In genomic region chr5:152170350-152170749, GRCh38 we compare ENCODE assay signal across 23 cellular contexts.
A peak's percentile ranks its signal among the peaks of the same experiment; 100 is the strongest.
DNase-seq lines count a peak whose midpoint lies in the region; ATAC-seq and TF ChIP-seq lines count a peak whose summit lies in the region.
"Had no signal": no experiment of that assay in that cellular context is flagged by ENCODE, and none has a peak within 500 bp of the region (broad histone marks: within the 10 kb centered on the region; RNA-seq: fewer than 3 reads in every experiment).

No MANE protein-coding gene starts in this region.

- no peak overlapping the region for H3K27ac Mint-ChIP-seq in WTC11
- H3K27ac Mint-ChIP-seq: activated CD8-positive, alpha-beta T cell treated with anti-CD3 and anti-CD28 coated beads for 36 hours; activated naive CD4-positive, alpha-beta T cell treated with anti-CD3 and anti-CD28 coated beads, Interleukin-2, amount 50 U/mL, for 24 hours; activated T-cell treated with anti-CD3 and anti-CD28 coated beads, Interleukin-2, amount 50 U/mL, for 24 hours; CD14-positive monocyte; natural killer cell had no signal

- H3K9me3 Mint-ChIP-seq in WTC11 = peaks cover 4% of the 10 kb centered on the region; the same call in 1 of the 2 replicates
- H3K9me3 Mint-ChIP-seq: activated naive CD4-positive, alpha-beta T cell treated with anti-CD3 and anti-CD28 coated beads, Interleukin-2, amount 50 U/mL, for 24 hours had no signal

- H3K4me3 Mint-ChIP-seq in WTC11 = no peak overlapping the region
- H3K4me3 Mint-ChIP-seq: activated CD8-positive, alpha-beta T cell treated with anti-CD3 and anti-CD28 coated beads for 36 hours; activated naive CD4-positive, alpha-beta T cell treated with anti-CD3 and anti-CD28 coated beads, Interleukin-2, amount 50 U/mL, for 24 hours; activated T-cell treated with anti-CD3 and anti-CD28 coated beads, Interleukin-2, amount 50 U/mL, for 24 hours; CD14-positive monocyte; natural killer cell had no signal

- H3K27me3 Mint-ChIP-seq in WTC11 (ENCODE audit: low read depth) = no peaks in the 10 kb centered on the region; the same call in 1 of the 2 replicates
- H3K27me3 Mint-ChIP-seq: activated T-cell treated with anti-CD3 and anti-CD28 coated beads, Interleukin-2, amount 50 U/mL, for 24 hours had no signal

- H3K36me3 Mint-ChIP-seq in WTC11 = no peaks in the 10 kb centered on the region; the same call in 1 of the 2 replicates
- H3K36me3 Mint-ChIP-seq: CD14-positive monocyte, natural killer cell had no signal

- intact Hi-C loops in psoas muscle (cut with DNase I) = no loop called here

- no peak for TF ChIP-seq CTCF in WTC11 (IDR thresholded peaks at IDR 0.05)
- TF ChIP-seq CTCF in psoas muscle (IDR thresholded peaks at IDR 0.05) = no peak

- DNase-seq in NCI-H146 (lab: John Stamatoyannopoulos, UW) (peak; percentile 4), NCI-H146 treated with DMSO at 0.1 percent for 48 hours (lab: John Stamatoyannopoulos, UW; ENCODE audit: unreplicated experiment) (no peak), MG63 (peak; percentile 35), WTC11 (ENCODE audit: low spot score) (peak; percentile 15), psoas muscle (peak; percentile 18 to 69), NCI-H187 (lab: John Stamatoyannopoulos, UW) (no peak)
- no peak for DNase-seq in activated CD4-positive, alpha-beta T cell treated with anti-CD3 and anti-CD28 coated beads, Interleukin-2, amount 50 U/mL, for 1 hour
- DNase-seq: ACHN; activated CD8-positive, alpha-beta T cell treated with anti-CD3 and anti-CD28 coated beads for 36 hours; activated T-cell treated with anti-CD3 and anti-CD28 coated beads, Interleukin-2, amount 50 U/mL, for 24 hours; DMS79 treated with DMSO at 0.1 percent for 48 hours; GM23248; islet precursor cell; mesendoderm; natural killer cell; NCI-H2081 treated with DMSO at 0.1 percent for 48 hours; stimulated activated CD8-positive, alpha-beta memory T cell treated with anti-CD3 and anti-CD28 coated beads, Interleukin-4, amount 100 ng/mL, for 48 hours had no signal

- WGBS in psoas muscle, 3 donors = 10 to 19% (median 12%) methylated on average over 4 of the region's 4 CpGs

- H3K27me3 ChIP-seq in MG63 (0 out of 2 replicates have a peak, but pooled peaks cover 3% of the 10 kb centered on the region), psoas muscle (ENCODE audit: insufficient read depth in 3 of 3, low read length in 2 of 3) (no peaks in the 10 kb centered on the region)
- H3K27me3 ChIP-seq: body of pancreas had no signal

- H3K4me3 ChIP-seq in MG63 (no peak overlapping the region), psoas muscle (no peak overlapping the region)
- H3K4me3 ChIP-seq: body of pancreas, coronary artery, GM23248, smooth muscle cell had no signal

- peaks cover 46% of the 10 kb centered on the region for H3K4me1 Mint-ChIP-seq in WTC11
- H3K4me1 Mint-ChIP-seq: activated naive CD4-positive, alpha-beta T cell treated with anti-CD3 and anti-CD28 coated beads, Interleukin-2, amount 50 U/mL, for 24 hours; CD14-positive monocyte; natural killer cell had no signal

- H3K4me1 ChIP-seq in psoas muscle = no peaks in the 10 kb centered on the region
- H3K4me1 ChIP-seq: body of pancreas had no signal

- H3K9me3 ChIP-seq in MG63 (no peaks in the 10 kb centered on the region), psoas muscle (no peaks in the 10 kb centered on the region)
- H3K9me3 ChIP-seq: body of pancreas had no signal

- H3K36me3 ChIP-seq in MG63 (no peaks in the 10 kb centered on the region), psoas muscle (ENCODE audit: insufficient read depth in 1 of 2, low read depth in 1 of 2) (no peaks in the 10 kb centered on the region)

- H3K27ac ChIP-seq in psoas muscle = no peak overlapping the region
- H3K27ac ChIP-seq: body of pancreas, coronary artery, GM23248 had no signal

- POLR2A ChIA-PET in WTC11 (lab: Charles Lee) = no interaction called here

- CTCF ChIA-PET in WTC11 (lab: Charles Lee) = interaction anchor here (0.6 to 1.8 kb wide), 2 partner anchors 245 to 345 kb away, joined by 3 to 9 read pairs; partner anchors contain the start of gene GLRA1

- ATAC-seq in WTC11 (peak; percentile 34; the same call in 1 of the 2 replicates), psoas muscle (no peak)
- no peak for ATAC-seq in activated CD4-positive, CD25-positive, alpha-beta regulatory T cell treated with anti-CD3 and anti-CD28 coated beads, Interleukin-2, amount 50 U/mL, for 24 hours
- ATAC-seq: activated CD8-positive, alpha-beta T cell treated with anti-CD3 and anti-CD28 coated beads for 36 hours; body of pancreas; natural killer cell had no signal

TF ChIP-seq in WTC11, 78 proteins besides CTCF, POLR2A, EP300 and RAD21:
- TF ChIP-seq ZNF512 (CRISPR knock-in tag; IDR thresholded peaks at IDR 0.05; ENCODE audit: borderline replicate concordance) = no peak
- TF ChIP-seq AR (CRISPR knock-in tag; IDR thresholded peaks at IDR 0.05) = no peak
- TF ChIP-seq MXD4 (CRISPR knock-in tag; IDR thresholded peaks at IDR 0.05; ENCODE audit: borderline replicate concordance) = no peak
- TF ChIP-seq TCF7 (CRISPR knock-in tag; IDR thresholded peaks at IDR 0.05; ENCODE audit: low read depth) = no peak
- TF ChIP-seq E2F1 (CRISPR knock-in tag; IDR thresholded peaks at IDR 0.05) = no peak
- no peak for TF ChIP-seq CREM (CRISPR knock-in tag; IDR thresholded peaks at IDR 0.05)
- TF ChIP-seq NR1H2 (CRISPR knock-in tag; IDR thresholded peaks at IDR 0.05) = no peak
- no peak for TF ChIP-seq RELA (CRISPR knock-in tag; IDR thresholded peaks at IDR 0.05; ENCODE audit: borderline replicate concordance)
- TF ChIP-seq KAT7 (CRISPR knock-in tag; IDR thresholded peaks at IDR 0.05; ENCODE audit: borderline replicate concordance) = no peak
- TF ChIP-seq ZBTB21 (CRISPR knock-in tag; IDR thresholded peaks at IDR 0.05; ENCODE audit: borderline replicate concordance) = no peak
- no peak for TF ChIP-seq ZMAT4 (CRISPR knock-in tag; IDR thresholded peaks at IDR 0.05)
- TF ChIP-seq ZNF671 (CRISPR knock-in tag; IDR thresholded peaks at IDR 0.05) = no peak
- TF ChIP-seq RORB (CRISPR knock-in tag; IDR thresholded peaks at IDR 0.05) = no peak

Comparison
In these comparisons a context has a peak if more than half of its experiments do, and no peak if none do; other contexts are left out.
1. DNase-seq: peak in NCI-H146 (single experiment), MG63 (single experiment), WTC11 (single experiment) and psoas muscle (2 of 2); none in NCI-H146 treated with DMSO at 0.1 percent for 48 hours (single experiment), activated CD4-positive, alpha-beta T cell treated with anti-CD3 and anti-CD28 coated beads, Interleukin-2, amount 50 U/mL, for 1 hour (single experiment) and NCI-H187 (0 of 2).